In the genomic region with DNA sequence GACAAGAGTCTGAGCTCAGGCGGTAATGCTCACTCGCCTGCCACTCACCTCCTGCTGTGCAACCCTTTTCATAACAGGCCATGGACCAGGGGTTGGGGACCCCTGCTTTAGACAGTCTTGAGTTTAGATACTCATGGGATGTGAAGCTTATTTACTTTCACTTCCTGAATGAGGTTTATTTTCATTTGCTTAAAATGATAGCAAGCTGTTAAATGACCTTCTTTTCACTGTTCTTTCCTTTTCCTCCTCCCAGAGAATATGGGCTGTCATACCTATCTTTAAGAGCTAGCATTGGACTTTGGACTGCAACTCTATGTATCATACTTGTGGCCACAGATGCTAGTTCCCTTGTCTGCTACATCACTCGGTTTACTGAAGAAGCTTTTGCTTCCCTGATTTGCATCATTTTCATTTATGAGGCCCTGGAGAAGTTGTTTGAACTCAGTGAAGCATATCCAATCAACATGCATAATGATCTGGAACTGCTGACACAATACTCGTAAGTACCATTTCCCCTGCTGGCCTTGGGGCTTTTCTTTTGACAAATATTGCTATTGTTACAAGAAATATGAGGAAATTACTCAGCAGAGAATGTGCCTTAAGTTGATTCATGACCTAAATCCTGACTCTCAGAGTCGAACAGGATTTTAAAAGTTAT, we compare ENCODE assay signal across 9 cellular contexts.
DNase-seq lines count a peak whose midpoint lies in the region; ATAC-seq, FAIRE-seq and TF ChIP-seq lines count a peak whose summit lies in the region.
"Had no signal": no experiment of that assay in that cellular context is flagged by ENCODE, and none has a peak within 500 bp of the region (broad histone marks: within the 10 kb centered on the region; RNA-seq: fewer than 3 reads in every experiment).

No MANE protein-coding gene starts in this region.

- TF ChIP-seq CTCF in Loucy (conservative IDR thresholded peaks at IDR 0.05; ENCODE audit: low read length): no peak

- no peak for FAIRE-seq in small intestine (lab: Jason Lieb, UNC)
- FAIRE-seq: TTC549 had no signal

- no peaks in the 10 kb centered on the region for H3K27me3 ChIP-seq in Loucy (ENCODE audit: insufficient read depth, low read length, poor library complexity, severe bottlenecking)
- H3K27me3 ChIP-seq in small intestine (ENCODE audit: control insufficient read depth in 2 of 2, insufficient read depth in 2 of 2, low read length in 2 of 2): no peaks in the 10 kb centered on the region

- H3K4me1 ChIP-seq in Loucy (ENCODE audit: insufficient read depth, low read length, poor library complexity, severe bottlenecking): no peaks in the 10 kb centered on the region
- no peaks in the 10 kb centered on the region for H3K4me1 ChIP-seq in small intestine (ENCODE audit: control insufficient read depth in 2 of 2, insufficient read depth in 1 of 2, low read depth in 1 of 2, low read length in 1 of 2)

- H3K9me3 Mint-ChIP-seq in activated T-helper 1 cell treated with anti-CD3 and anti-CD28 coated beads, Interleukin-12 subunit alpha, Interleukin-12 subunit beta, Interleukin-2, Interleukin-4 antibody, amounts not matched to agents 30 ng/mL and 10 ng/mL and 1 ng/mL, durations not matched to agents 14 hours and 24 hours and 36 hours: peaks cover 7% of the 10 kb centered on the region

- H4K20me1 ChIP-seq in Loucy (ENCODE audit: insufficient read depth, low read length, poor library complexity, severe bottlenecking): no peaks in the 10 kb centered on the region

- H2AFZ ChIP-seq in Loucy (ENCODE audit: low read length): 0 out of 2 replicates have a peak overlapping the region, but pooled peaks have one; percentile 25

- H3K36me3 ChIP-seq in Loucy (ENCODE audit: insufficient read depth, low read length): no peaks in the 10 kb centered on the region
- no peaks in the 10 kb centered on the region for H3K36me3 ChIP-seq in small intestine (ENCODE audit: control insufficient read depth in 2 of 2, insufficient read depth in 2 of 2, low read length in 2 of 2)

- no peak overlapping the region for H3K9ac ChIP-seq in Loucy (ENCODE audit: low read depth, low read length, poor library complexity, severe bottlenecking)

- H3F3A ChIP-seq in Loucy (ENCODE audit: low read depth): no peaks in the 10 kb centered on the region

- DNase-seq in NCI-H146 (lab: John Stamatoyannopoulos, UW) (peak; percentile 36), NCI-H146 treated with DMSO at 0.1 percent for 48 hours (lab: John Stamatoyannopoulos, UW; ENCODE audit: unreplicated experiment) (no peak), small intestine (peak; percentile 43), SK-N-DZ (ENCODE audit: low spot score) (no peak)
- no peak for DNase-seq in activated T-helper 1 cell treated with anti-CD3 and anti-CD28 coated beads, Interleukin-12 subunit alpha, Interleukin-12 subunit beta, Interleukin-2, Interleukin-4 antibody, amounts not matched to agents 30 ng/mL and 10 ng/mL and 1 ng/mL, durations not matched to agents 14 hours and 24 hours and 36 hours (ENCODE audit: low spot score)
- no peak for DNase-seq in activated effector memory CD4-positive, alpha-beta T cell treated with anti-CD3 and anti-CD28 coated beads, Interleukin-2, amount 50 U/mL, for 16 hours

- peaks cover 3% of the 10 kb centered on the region for H3K27me3 Mint-ChIP-seq in activated T-helper 1 cell treated with anti-CD3 and anti-CD28 coated beads, Interleukin-12 subunit alpha, Interleukin-12 subunit beta, Interleukin-2, Interleukin-4 antibody, amounts not matched to agents 30 ng/mL and 10 ng/mL and 1 ng/mL, durations not matched to agents 14 hours and 24 hours and 36 hours (ENCODE audit: insufficient read depth)

- peak overlapping the region in 1 of 2 donors; percentile 58 for H3K27ac ChIP-seq in small intestine (ENCODE audit: low read depth in 1 of 2, low read length in 1 of 2)

- H3K4me3 Mint-ChIP-seq in activated T-helper 1 cell treated with anti-CD3 and anti-CD28 coated beads, Interleukin-12 subunit alpha, Interleukin-12 subunit beta, Interleukin-2, Interleukin-4 antibody, amounts not matched to agents 30 ng/mL and 10 ng/mL and 1 ng/mL, durations not matched to agents 14 hours and 24 hours and 36 hours: peak overlapping the region; percentile 53

- no peak overlapping the region for H3K4me3 ChIP-seq in Loucy (ENCODE audit: low read length, poor library complexity, severe bottlenecking)
- H3K4me3 ChIP-seq in small intestine (ENCODE audit: low read depth in 1 of 2, low read length in 2 of 2): no peak overlapping the region

- no peaks in the 10 kb centered on the region for H3K79me2 ChIP-seq in Loucy (ENCODE audit: insufficient read depth, low read length)

- no peaks in the 10 kb centered on the region for H3K9me2 ChIP-seq in Loucy (replicated peaks; ENCODE audit: low read depth, low read length)

- intact Hi-C loops in activated T-helper 1 cell treated with anti-CD3 and anti-CD28 coated beads, Interleukin-12 subunit alpha, Interleukin-12 subunit beta, Interleukin-2, Interleukin-4 antibody, amounts not matched to agents 30 ng/mL and 10 ng/mL and 1 ng/mL, durations not matched to agents 14 hours and 24 hours and 36 hours (cut with micrococcal nuclease): loop anchor here (5.0 kb wide), 1 partner anchor 152 kb away; no protein-coding TSS in a partner anchor

- peak overlapping the region; percentile 20 for H3K4me2 ChIP-seq in Loucy (ENCODE audit: low read depth, low read length, poor library complexity, severe bottlenecking)

- H3K27ac Mint-ChIP-seq in activated T-helper 1 cell treated with anti-CD3 and anti-CD28 coated beads, Interleukin-12 subunit alpha, Interleukin-12 subunit beta, Interleukin-2, Interleukin-4 antibody, amounts not matched to agents 30 ng/mL and 10 ng/mL and 1 ng/mL, durations not matched to agents 14 hours and 24 hours and 36 hours: peak overlapping the region; percentile 59

- peaks cover 25% of the 10 kb centered on the region for H3K4me1 Mint-ChIP-seq in activated T-helper 1 cell treated with anti-CD3 and anti-CD28 coated beads, Interleukin-12 subunit alpha, Interleukin-12 subunit beta, Interleukin-2, Interleukin-4 antibody, amounts not matched to agents 30 ng/mL and 10 ng/mL and 1 ng/mL, durations not matched to agents 14 hours and 24 hours and 36 hours (ENCODE audit: low read depth)

- peak; percentile 73 for ATAC-seq in GM21737 (IDR thresholded peaks at IDR 0.05; ENCODE audit: unreplicated experiment)

- peaks cover 2% of the 10 kb centered on the region for H3K36me3 Mint-ChIP-seq in activated T-helper 1 cell treated with anti-CD3 and anti-CD28 coated beads, Interleukin-12 subunit alpha, Interleukin-12 subunit beta, Interleukin-2, Interleukin-4 antibody, amounts not matched to agents 30 ng/mL and 10 ng/mL and 1 ng/mL, durations not matched to agents 14 hours and 24 hours and 36 hours (ENCODE audit: low read depth)

- H3K9me3 ChIP-seq in Loucy (ENCODE audit: insufficient read depth, low read depth, low read length) (no peaks in the 10 kb centered on the region), small intestine (ENCODE audit: control insufficient read depth, low read depth) (no peaks in the 10 kb centered on the region)

- WGBS in small intestine, 3 donors: 50 to 61% (median 55%) methylated on average over 5 of the region's 5 CpGs

Comparison
In these comparisons a context has a peak if more than half of its experiments do, and no peak if none do; other contexts are left out.
1. DNase-seq: peak in NCI-H146 (single experiment) and small intestine (single experiment); none in NCI-H146 treated with DMSO at 0.1 percent for 48 hours (single experiment), activated T-helper 1 cell treated with anti-CD3 and anti-CD28 coated beads, Interleukin-12 subunit alpha, Interleukin-12 subunit beta, Interleukin-2, Interleukin-4 antibody, amounts not matched to agents 30 ng/mL and 10 ng/mL and 1 ng/mL, durations not matched to agents 14 hours and 24 hours and 36 hours (single experiment), activated effector memory CD4-positive, alpha-beta T cell treated with anti-CD3 and anti-CD28 coated beads, Interleukin-2, amount 50 U/mL, for 16 hours (single experiment) and SK-N-DZ (single experiment).